In the genomic region with DNA sequence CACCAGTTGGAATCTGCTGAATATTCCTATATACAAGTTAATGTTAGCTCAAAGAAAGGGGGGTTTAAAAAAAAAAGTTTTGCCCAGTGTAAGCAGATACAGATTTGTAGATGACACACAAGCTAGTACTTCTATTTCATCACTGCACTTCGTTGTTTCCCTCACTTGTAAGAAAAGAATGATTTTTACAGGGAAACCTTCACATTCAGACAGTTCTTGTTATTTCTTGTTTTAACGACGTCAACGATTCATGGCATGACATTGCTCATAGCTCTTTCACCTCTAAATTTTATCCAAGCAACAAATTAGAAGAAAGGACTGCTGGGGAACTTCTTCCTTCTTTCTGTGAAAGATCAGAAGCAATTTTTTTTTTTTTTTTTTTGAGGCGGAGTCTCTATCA, we compare ENCODE assay signal across 14 cellular contexts. TPM values are rescaled to one million over a fixed set of nuclear protein-coding genes. Genes with fewer than 3 reads are reported as not detected.
DNase-seq lines count a peak whose midpoint lies in the region; ATAC-seq, FAIRE-seq and TF ChIP-seq lines count a peak whose summit lies in the region.
"Had no signal": no experiment of that assay in that cellular context is flagged by ENCODE, and none has a peak within 500 bp of the region (broad histone marks: within the 10 kb centered on the region; RNA-seq: fewer than 3 reads in every experiment).

No MANE protein-coding gene starts in this region.

- no peaks in the 10 kb centered on the region for H3K9me3 Mint-ChIP-seq in natural killer cell treated with Interleukin-12 subunit alpha and Interleukin-12 subunit beta and Interleukin-15 and Interleukin-18, amount 100 ng/mL, for 72 hours

- peak overlapping the region in 2 of 11 experiments; percentile 8 to 69; a peak in 4 of 22 replicates for H3K9ac ChIP-seq in BLaER1 treated with 17β-estradiol and CSF1 and Interleukin-3, amounts not matched to agents 10 nM and 100 nM
- H3K9ac ChIP-seq in MM.1S (ENCODE audit: low read length): no peak overlapping the region

- H3K4me3 ChIP-seq in BLaER1 treated with 17β-estradiol and CSF1 and Interleukin-3, amounts not matched to agents 10 nM and 100 nM: no peak overlapping the region
- H3K4me3 ChIP-seq in MM.1S (ENCODE audit: low read length): no peak overlapping the region
- H3K4me3 ChIP-seq in bronchial epithelial cell (ENCODE audit: low read depth, low read length): no peak overlapping the region

- no peaks in the 10 kb centered on the region; a peak in 1 of 22 replicates for H3K36me3 ChIP-seq in BLaER1 treated with 17β-estradiol and CSF1 and Interleukin-3, amounts not matched to agents 10 nM and 100 nM
- no peaks in the 10 kb centered on the region for H3K36me3 ChIP-seq in MM.1S (replicated peaks; ENCODE audit: insufficient read depth, low read length)
- H3K36me3 ChIP-seq in bronchial epithelial cell (ENCODE audit: control insufficient read depth, insufficient read depth, low read length): no peaks in the 10 kb centered on the region
- H3K36me3 ChIP-seq: brain microvascular endothelial cell had no signal

- peaks cover 37 to 52% of the 10 kb centered on the region in 2 donors for H3K4me1 Mint-ChIP-seq in natural killer cell treated with Interleukin-12 subunit alpha and Interleukin-12 subunit beta and Interleukin-15 and Interleukin-18, amount 100 ng/mL, for 72 hours (ENCODE audit: low read depth in 2 of 2)

- TF ChIP-seq CTCF in MM.1S (IDR thresholded peaks at IDR 0.05; ENCODE audit: low read length) (no peak), bronchial epithelial cell (IDR thresholded peaks at IDR 0.05; ENCODE audit: insufficient read depth, low read length, severe bottlenecking) (no peak)

- H3K9me2 ChIP-seq in MM.1S (replicated peaks; ENCODE audit: insufficient read depth, low read length): no peaks in the 10 kb centered on the region

- H3K79me2 ChIP-seq in MM.1S (ENCODE audit: low read length): no peaks in the 10 kb centered on the region

- H3K27me3 Mint-ChIP-seq in natural killer cell treated with Interleukin-12 subunit alpha and Interleukin-12 subunit beta and Interleukin-15 and Interleukin-18, amount 100 ng/mL, for 72 hours: peaks cover 0 to 2% of the 10 kb centered on the region in 2 donors

- no peak overlapping the region for H2AFZ ChIP-seq in MM.1S (ENCODE audit: low read length)

- DNase-seq in MM.1S (no peak), bronchial epithelial cell (ENCODE audit: low read depth) (peak; percentile 29), NCI-H2029 treated with DMSO at 0.1 percent for 48 hours (lab: John Stamatoyannopoulos, UW) (no peak), A172 (ENCODE audit: low spot score) (no peak)
- no peak for DNase-seq in natural killer cell treated with Interleukin-12 subunit alpha and Interleukin-12 subunit beta and Interleukin-15 and Interleukin-18, amount 100 ng/mL, for 72 hours (ENCODE audit: low spot score)
- no peak for DNase-seq in stimulated activated CD4-positive, alpha-beta T cell treated with anti-CD3 and anti-CD28 coated beads, Interleukin-4, amount 100 ng/mL, for 1 hour
- DNase-seq: brain microvascular endothelial cell, Caco-2, glutamatergic neuron, NCI-H1105 treated with DMSO at 0.1 percent for 48 hours had no signal

- H3K4me1 ChIP-seq in BLaER1 treated with 17β-estradiol and CSF1 and Interleukin-3, amounts not matched to agents 10 nM and 100 nM: peaks cover 26 to 88% (median 41%) of the 10 kb centered on the region in 10 experiments
- peaks cover 25% of the 10 kb centered on the region for H3K4me1 ChIP-seq in MM.1S (ENCODE audit: low read length)

- H3K4me2 ChIP-seq in BLaER1 treated with 17β-estradiol and CSF1 and Interleukin-3, amounts not matched to agents 10 nM and 100 nM: peak overlapping the region; percentile 52 to 85 (median 63); a peak in 21 of 22 replicates
- peak overlapping the region; percentile 31; the same call in 1 of the 2 replicates for H3K4me2 ChIP-seq in MM.1S (ENCODE audit: low read depth, low read length)

- H3K36me3 Mint-ChIP-seq in natural killer cell treated with Interleukin-12 subunit alpha and Interleukin-12 subunit beta and Interleukin-15 and Interleukin-18, amount 100 ng/mL, for 72 hours: no peaks in the 10 kb centered on the region

- no peaks in the 10 kb centered on the region for H3K9me3 ChIP-seq in BLaER1 treated with 17β-estradiol and CSF1 and Interleukin-3, amounts not matched to agents 10 nM and 100 nM (replicated peaks in 1 of 11)
- no peaks in the 10 kb centered on the region for H3K9me3 ChIP-seq in MM.1S (replicated peaks; ENCODE audit: insufficient read depth, low read length)
- H3K9me3 ChIP-seq: Caco-2 had no signal

- peaks cover 10% of the 10 kb centered on the region for H3F3A ChIP-seq in MM.1S (ENCODE audit: insufficient read depth, low read length)

- peak overlapping the region; percentile 62 for H3K4me3 Mint-ChIP-seq in natural killer cell treated with Interleukin-12 subunit alpha and Interleukin-12 subunit beta and Interleukin-15 and Interleukin-18, amount 100 ng/mL, for 72 hours

- H4K20me1 ChIP-seq in BLaER1 treated with 17β-estradiol and CSF1 and Interleukin-3, amounts not matched to agents 10 nM and 100 nM: no peaks in the 10 kb centered on the region
- 0 out of 2 replicates have a peak, but pooled peaks cover 3% of the 10 kb centered on the region for H4K20me1 ChIP-seq in MM.1S (ENCODE audit: insufficient read depth, low read length)

- H3K27ac Mint-ChIP-seq in natural killer cell treated with Interleukin-12 subunit alpha and Interleukin-12 subunit beta and Interleukin-15 and Interleukin-18, amount 100 ng/mL, for 72 hours: peak overlapping the region; percentile 19 to 69

- peak overlapping the region; percentile 34 to 89 (median 63) for H3K27ac ChIP-seq in BLaER1 treated with 17β-estradiol and CSF1 and Interleukin-3, amounts not matched to agents 10 nM and 100 nM
- no peak overlapping the region for H3K27ac ChIP-seq in MM.1S (ENCODE audit: low read length)
- H3K27ac ChIP-seq: brain microvascular endothelial cell had no signal

- H3K27me3 ChIP-seq in BLaER1 treated with 17β-estradiol and CSF1 and Interleukin-3, amounts not matched to agents 10 nM and 100 nM: no peaks in the 10 kb centered on the region
- H3K27me3 ChIP-seq in MM.1S (replicated peaks; ENCODE audit: insufficient read depth, low read length): peaks cover 84% of the 10 kb centered on the region
- H3K27me3 ChIP-seq in bronchial epithelial cell (ENCODE audit: control insufficient read depth, insufficient read depth, low read length): no peaks in the 10 kb centered on the region
- H3K27me3 ChIP-seq: brain microvascular endothelial cell had no signal

- no peak for ATAC-seq in natural killer cell treated with Interleukin-12 subunit alpha and Interleukin-12 subunit beta and Interleukin-15 and Interleukin-18, amount 100 ng/mL, for 72 hours
- no peak for ATAC-seq in GM18861 (IDR thresholded peaks at IDR 0.05; ENCODE audit: unreplicated experiment)

- no peak for FAIRE-seq in bronchial epithelial cell (lab: Jason Lieb, UNC)

RNA-seq across cellular contexts. Expression of a gene that starts 25.7 kb away (rescaled TPM):
- total RNA-seq in bronchial epithelial cell: not detected in 2 replicates
- not detected for total RNA-seq in natural killer cell treated with Interleukin-12 subunit alpha and Interleukin-12 subunit beta and Interleukin-15 and Interleukin-18, amount 100 ng/mL, for 72 hours
- total RNA-seq in A172 (2014; rRNA removed; shearing (Covaris generic)): not detected in 2 replicates
- total RNA-seq: mucosa of gallbladder, subcutaneous adipose tissue had no signal

RNA-seq across cellular contexts. Expression of a gene that starts 49.1 kb away (rescaled TPM):
- 16.8 and 16.9 TPM in 2 replicates for total RNA-seq in bronchial epithelial cell
- total RNA-seq in natural killer cell treated with Interleukin-12 subunit alpha and Interleukin-12 subunit beta and Interleukin-15 and Interleukin-18, amount 100 ng/mL, for 72 hours: 10 to 100 TPM; 22.4 to 27.0 TPM
- total RNA-seq in A172 (2014; rRNA removed; shearing (Covaris generic)): 56.0 and 62.8 TPM in 2 replicates
